Comparison of ENCODE assay signal across 8 cellular contexts in the genomic region with DNA sequence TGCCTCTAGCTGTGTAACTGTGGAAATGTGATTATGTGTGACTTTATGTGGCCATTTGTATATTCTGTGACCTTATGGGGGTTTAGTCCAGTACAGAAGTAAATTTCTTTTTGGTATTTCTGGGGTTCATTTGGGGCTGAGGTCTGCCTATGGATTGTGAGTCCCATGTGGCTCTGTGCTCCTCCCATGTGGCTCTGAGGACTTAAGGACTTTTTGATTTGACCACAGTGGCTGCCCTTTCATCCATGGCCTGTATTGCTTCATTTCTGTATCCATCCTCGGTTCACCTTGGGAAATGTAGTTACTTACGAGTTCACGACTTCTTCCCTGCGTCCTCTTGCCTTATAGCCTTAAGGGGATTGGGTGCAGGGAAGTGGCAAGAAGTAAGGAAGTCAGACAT. TPM values are rescaled to one million over a fixed set of nuclear protein-coding genes. Genes with fewer than 3 reads are reported as not detected.
A peak's percentile ranks its signal among the peaks of the same experiment; 100 is the strongest.
DNase-seq lines count a peak whose midpoint lies in the region; ATAC-seq and TF ChIP-seq lines count a peak whose summit lies in the region.

No MANE protein-coding gene starts in this region.

- no peak for ATAC-seq in activated CD8-positive, alpha-beta T cell treated with anti-CD3 and anti-CD28 coated beads for 36 hours
- ATAC-seq in thoracic aorta (ENCODE audit: insufficient number of reproducible peaks, low FRiP score, low read depth) (no peak), GM18502 (IDR thresholded peaks at IDR 0.05; ENCODE audit: poor library complexity, unreplicated experiment) (no peak)

- H3K36me3 ChIP-seq in iPS-20b (ENCODE audit: insufficient read depth, low read depth, low read length) (0 out of 2 replicates have a peak, but pooled peaks cover 4% of the 10 kb centered on the region), thoracic aorta (no peaks in the 10 kb centered on the region)

- no peak for TF ChIP-seq CTCF in activated CD8-positive, alpha-beta T cell treated with anti-CD3 and anti-CD28 coated beads for 36 hours (IDR thresholded peaks at IDR 0.05)
- no peak for TF ChIP-seq CTCF in thoracic aorta (IDR thresholded peaks at IDR 0.05)

- no peaks in the 10 kb centered on the region for H3K27me3 Mint-ChIP-seq in activated T-cell treated with anti-CD3 and anti-CD28 coated beads, Interleukin-2, amount 50 U/mL, for 24 hours
- no peaks in the 10 kb centered on the region for H3K27me3 Mint-ChIP-seq in activated CD8-positive, alpha-beta T cell treated with anti-CD3 and anti-CD28 coated beads for 36 hours

- DNase-seq in activated T-cell treated with anti-CD3 and anti-CD28 coated beads, Interleukin-2, amount 50 U/mL, for 24 hours: no peak
- DNase-seq in activated T-cell treated with anti-CD3 and anti-CD28 coated beads, Interleukin-2, amount 50 U/mL, for 48 hours: no peak
- DNase-seq in activated CD8-positive, alpha-beta T cell treated with anti-CD3 and anti-CD28 coated beads for 36 hours: no peak
- DNase-seq in thoracic aorta (ENCODE audit: low spot score) (no peak), NCI-H1930 (lab: John Stamatoyannopoulos, UW) (no peak), head of caudate nucleus (no peak)

- intact Hi-C loops in activated CD8-positive, alpha-beta T cell treated with anti-CD3 and anti-CD28 coated beads for 36 hours (cut with micrococcal nuclease): no loop called here
- intact Hi-C loops in head of caudate nucleus (cut with DNase I): no loop called here

- H3K9me3 ChIP-seq in iPS-20b (ENCODE audit: insufficient read depth, low read depth, low read length) (peaks cover 37% of the 10 kb centered on the region), thoracic aorta (peaks cover 17% of the 10 kb centered on the region)

- H3K36me3 Mint-ChIP-seq in activated T-cell treated with anti-CD3 and anti-CD28 coated beads, Interleukin-2, amount 50 U/mL, for 24 hours (ENCODE audit: low read depth): peaks cover 75% of the 10 kb centered on the region
- peaks cover 46% of the 10 kb centered on the region for H3K36me3 Mint-ChIP-seq in activated CD8-positive, alpha-beta T cell treated with anti-CD3 and anti-CD28 coated beads for 36 hours (ENCODE audit: low read depth)

- H3K4me3 ChIP-seq in iPS-20b (ENCODE audit: low read length) (peak overlapping the region; percentile 100), thoracic aorta (peak overlapping the region; percentile 83)

- no peaks in the 10 kb centered on the region for H3K4me1 ChIP-seq in iPS-20b (ENCODE audit: insufficient read depth, low read length)
- peaks cover 10 to 27% of the 10 kb centered on the region in 2 donors for H3K4me1 ChIP-seq in thoracic aorta (ENCODE audit: control insufficient read depth in 1 of 2, low read depth in 2 of 2)

- no peak overlapping the region for H3K27ac ChIP-seq in iPS-20b (ENCODE audit: low read length)
- H3K27ac ChIP-seq in thoracic aorta: no peak overlapping the region

- H3K4me3 Mint-ChIP-seq in activated T-cell treated with anti-CD3 and anti-CD28 coated beads, Interleukin-2, amount 50 U/mL, for 24 hours: peak overlapping the region; percentile 95
- peak overlapping the region; percentile 88 for H3K4me3 Mint-ChIP-seq in activated CD8-positive, alpha-beta T cell treated with anti-CD3 and anti-CD28 coated beads for 36 hours

- H3K27me3 ChIP-seq in iPS-20b (ENCODE audit: insufficient read depth, low read length) (no peaks in the 10 kb centered on the region), thoracic aorta (replicated peaks; ENCODE audit: insufficient read depth) (no peaks in the 10 kb centered on the region)

- POLR2A ChIA-PET in activated CD8-positive, alpha-beta T cell treated with anti-CD3 and anti-CD28 coated beads for 36 hours (lab: Charles Lee): interaction anchor here (1.9 kb wide), 1 partner anchor 139 kb away, joined by 4 read pairs; the partner anchor contains the start of gene ZNF383

- peaks cover 37% of the 10 kb centered on the region for H3K9me3 Mint-ChIP-seq in activated T-cell treated with anti-CD3 and anti-CD28 coated beads, Interleukin-2, amount 50 U/mL, for 24 hours
- H3K9me3 Mint-ChIP-seq in activated CD8-positive, alpha-beta T cell treated with anti-CD3 and anti-CD28 coated beads for 36 hours: peaks cover 26% of the 10 kb centered on the region

- peaks cover 39% of the 10 kb centered on the region for H3K4me1 Mint-ChIP-seq in activated T-cell treated with anti-CD3 and anti-CD28 coated beads, Interleukin-2, amount 50 U/mL, for 24 hours (ENCODE audit: low read depth)
- H3K4me1 Mint-ChIP-seq in activated CD8-positive, alpha-beta T cell treated with anti-CD3 and anti-CD28 coated beads for 36 hours (ENCODE audit: low read depth): peaks cover 21% of the 10 kb centered on the region

- H3K9ac ChIP-seq in iPS-20b (ENCODE audit: low read depth, low read length): peak overlapping the region; percentile 93; the same call in 1 of the 2 replicates

- CTCF ChIA-PET in activated CD8-positive, alpha-beta T cell treated with anti-CD3 and anti-CD28 coated beads for 36 hours (lab: Charles Lee): no interaction called here

- H3K27ac Mint-ChIP-seq in activated T-cell treated with anti-CD3 and anti-CD28 coated beads, Interleukin-2, amount 50 U/mL, for 24 hours: peak overlapping the region; percentile 98
- H3K27ac Mint-ChIP-seq in activated CD8-positive, alpha-beta T cell treated with anti-CD3 and anti-CD28 coated beads for 36 hours: peak overlapping the region; percentile 87

RNA-seq across cellular contexts. Expression of gene ZNF420, which starts 1.0 kb away (rescaled TPM):
- 10 to 100 TPM; 10.1 to 12.0 TPM for total RNA-seq in activated CD8-positive, alpha-beta T cell treated with anti-CD3 and anti-CD28 coated beads for 36 hours
- 10 to 100 TPM in 1 of 2 donors, 1 to 10 TPM in 1; 1.8 to 17.5 TPM for total RNA-seq in thoracic aorta
